In the genomic region with DNA sequence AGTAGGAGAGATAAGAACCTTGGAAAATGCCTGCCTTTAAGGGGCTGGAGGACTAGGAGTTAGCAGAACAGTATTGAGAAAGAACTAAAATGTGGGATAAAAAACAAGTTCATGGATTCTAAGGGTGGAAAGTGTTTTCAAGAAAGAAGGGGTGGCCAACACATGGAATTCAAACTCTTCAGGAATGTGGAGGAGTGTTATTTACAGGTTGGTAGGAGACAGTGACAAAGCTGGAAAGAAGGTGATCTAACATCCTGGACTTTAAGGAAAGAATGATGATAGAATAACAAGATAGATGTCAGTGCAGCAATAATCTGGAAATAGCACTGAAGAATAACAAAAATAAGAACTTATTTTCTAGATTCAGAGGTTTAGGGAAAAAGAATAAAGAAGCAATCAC, we compare ENCODE assay signal across 22 cellular contexts.
"Had no signal": no experiment of that assay in that cellular context is flagged by ENCODE, and none has a peak within 500 bp of the region (broad histone marks: within the 10 kb centered on the region; RNA-seq: fewer than 3 reads in every experiment).

No MANE protein-coding gene starts in this region.

- H3K27me3 ChIP-seq: gastrocnemius medialis, heart right ventricle, neural progenitor cell, ovary, tibial artery, upper lobe of left lung, vagina had no signal

- H3K36me3 ChIP-seq: gastrocnemius medialis, heart right ventricle, neural progenitor cell, ovary, tibial artery, upper lobe of left lung, vagina had no signal

- H2AFZ ChIP-seq: neural progenitor cell had no signal

- H3K27ac ChIP-seq: gastrocnemius medialis, heart right ventricle, neural progenitor cell, ovary, tibial artery, upper lobe of left lung, vagina had no signal

- FAIRE-seq: endometrium, islet of Langerhans, small intestine had no signal

- H3K27ac Mint-ChIP-seq: natural killer cell treated with Interleukin-12 subunit alpha and Interleukin-12 subunit beta and Interleukin-15 and Interleukin-18, amount 100 ng/mL, for 72 hours; neural progenitor cell; stimulated activated memory B cell treated with anti-CD40 and anti-IgM and Interleukin-4, amounts not matched to agents 10 μg/mL and 1 μg/mL and 100 μg/mL, for 72 hours; stimulated activated naive CD8-positive, alpha-beta T cell treated with anti-CD3 and anti-CD28 coated beads, Interleukin-15, Interleukin-2, amounts not matched to agents 100 ng/mL and 50 ng/mL, for 24 hours had no signal

- ATAC-seq: esophagus mucosa; gastrocnemius medialis; heart right ventricle; left cardiac atrium; left ventricle myocardium superior; natural killer cell treated with Interleukin-12 subunit alpha and Interleukin-12 subunit beta and Interleukin-15 and Interleukin-18, amount 100 ng/mL, for 72 hours; right cardiac atrium; stimulated activated memory B cell treated with anti-CD40 and anti-IgM and Interleukin-4, amounts not matched to agents 10 μg/mL and 1 μg/mL and 100 μg/mL, for 72 hours had no signal

- H3K36me3 Mint-ChIP-seq: natural killer cell treated with Interleukin-12 subunit alpha and Interleukin-12 subunit beta and Interleukin-15 and Interleukin-18, amount 100 ng/mL, for 72 hours; neural progenitor cell; stimulated activated memory B cell treated with anti-CD40 and anti-IgM and Interleukin-4, amounts not matched to agents 10 μg/mL and 1 μg/mL and 100 μg/mL, for 72 hours had no signal

- H3K4me3 ChIP-seq: gastrocnemius medialis, heart right ventricle, neural progenitor cell, ovary, tibial artery, upper lobe of left lung, vagina had no signal

- DNase-seq: cortex of kidney; effector memory CD4-positive, alpha-beta T cell; gastrocnemius medialis; heart right ventricle; hypothalamus; left cardiac atrium; left ventricle myocardium superior; nucleus accumbens; ovary; right cardiac atrium; small intestine; stimulated activated CD4-positive, alpha-beta T cell treated with anti-CD3 and anti-CD28 coated beads, Interleukin-4, amount 100 ng/mL, for 1 hour; tibial artery; upper lobe of left lung had no signal

- H3K9me3 ChIP-seq: gastrocnemius medialis, ovary, tibial artery, upper lobe of left lung, vagina had no signal

- H3K4me1 Mint-ChIP-seq: neural progenitor cell had no signal

- H3K4me3 Mint-ChIP-seq: natural killer cell treated with Interleukin-12 subunit alpha and Interleukin-12 subunit beta and Interleukin-15 and Interleukin-18, amount 100 ng/mL, for 72 hours; neural progenitor cell; stimulated activated memory B cell treated with anti-CD40 and anti-IgM and Interleukin-4, amounts not matched to agents 10 μg/mL and 1 μg/mL and 100 μg/mL, for 72 hours; stimulated activated naive CD8-positive, alpha-beta T cell treated with anti-CD3 and anti-CD28 coated beads, Interleukin-15, Interleukin-2, amounts not matched to agents 100 ng/mL and 50 ng/mL, for 24 hours had no signal

- H3K4me2 ChIP-seq: neural progenitor cell had no signal

- H3K4me1 ChIP-seq: gastrocnemius medialis, heart right ventricle, neural progenitor cell, tibial artery, upper lobe of left lung, vagina had no signal

- H3K9me3 Mint-ChIP-seq: natural killer cell treated with Interleukin-12 subunit alpha and Interleukin-12 subunit beta and Interleukin-15 and Interleukin-18, amount 100 ng/mL, for 72 hours; neural progenitor cell; stimulated activated memory B cell treated with anti-CD40 and anti-IgM and Interleukin-4, amounts not matched to agents 10 μg/mL and 1 μg/mL and 100 μg/mL, for 72 hours; stimulated activated naive CD8-positive, alpha-beta T cell treated with anti-CD3 and anti-CD28 coated beads, Interleukin-15, Interleukin-2, amounts not matched to agents 100 ng/mL and 50 ng/mL, for 24 hours had no signal

- H3K9ac ChIP-seq: neural progenitor cell had no signal
